11 cellular contexts compared by ENCODE assay signal in the genomic region with DNA sequence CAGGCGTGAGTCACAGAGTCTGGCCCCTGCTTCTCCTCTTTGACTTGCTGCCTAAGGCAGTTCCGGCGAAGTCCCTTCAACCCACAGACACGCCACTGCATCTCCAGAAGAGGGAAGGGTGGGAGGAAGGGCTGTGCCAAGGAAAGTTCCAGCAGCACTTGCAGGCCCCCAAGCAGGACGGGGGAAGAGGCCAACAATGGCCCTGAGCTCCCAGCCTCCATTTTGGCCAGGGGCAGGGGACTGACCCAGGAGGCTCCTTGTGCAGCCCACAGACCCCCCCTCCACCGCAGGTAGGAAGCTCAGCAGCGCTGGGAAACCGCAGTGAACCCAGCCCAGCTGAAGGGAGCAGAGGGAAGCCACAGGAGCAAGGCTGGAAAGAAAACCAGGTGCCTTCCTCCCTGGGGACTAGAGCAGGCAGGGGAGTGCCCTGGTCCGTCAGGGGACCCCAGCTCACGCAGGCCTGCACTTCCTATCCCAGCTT. TPM values are rescaled to one million over a fixed set of nuclear protein-coding genes. Genes with fewer than 3 reads are reported as not detected.
A peak's percentile ranks its signal among the peaks of the same experiment; 100 is the strongest.
DNase-seq lines count a peak whose midpoint lies in the region; ATAC-seq and TF ChIP-seq lines count a peak whose summit lies in the region.
"Had no signal": no experiment of that assay in that cellular context is flagged by ENCODE, and none has a peak within 500 bp of the region (broad histone marks: within the 10 kb centered on the region; RNA-seq: fewer than 3 reads in every experiment).

No MANE protein-coding gene starts in this region.

- H3K9me3 Mint-ChIP-seq in activated CD4-positive, alpha-beta T cell treated with anti-CD3 and anti-CD28 coated beads for 36 hours (ENCODE audit: low read depth): no peaks in the 10 kb centered on the region
- H3K9me3 Mint-ChIP-seq: mesothelial cell of epicardium had no signal

- no peaks in the 10 kb centered on the region for H3K36me3 ChIP-seq in spleen

- no peak overlapping the region for H3K27ac Mint-ChIP-seq in activated CD4-positive, alpha-beta T cell treated with anti-CD3 and anti-CD28 coated beads for 36 hours

- intact Hi-C loops in activated CD4-positive, alpha-beta T cell treated with anti-CD3 and anti-CD28 coated beads for 36 hours (cut with DNase I, micrococcal nuclease): loop anchor here (2.0 to 5.0 kb wide), 2 partner anchors 35 to 194 kb away; a partner anchor contains a TSS
- intact Hi-C loops in spleen (cut with DNase I; ENCODE audit: low total_unique reads): no loop called here

- peak overlapping the region; percentile 57 for H3K4me3 Mint-ChIP-seq in activated CD4-positive, alpha-beta T cell treated with anti-CD3 and anti-CD28 coated beads for 36 hours
- H3K4me3 Mint-ChIP-seq: mesothelial cell of epicardium had no signal

- POLR2A ChIA-PET in activated CD4-positive, alpha-beta T cell treated with anti-CD3 and anti-CD28 coated beads for 36 hours (lab: Charles Lee): interaction anchor here (1.1 to 1.2 kb wide), 2 partner anchors 34 to 36 kb away, joined by 4 read pairs; no protein-coding TSS in a partner anchor

- 60 to 70% (median 64%) methylated on average over 7 to 10 of the region's 10 CpGs for WGBS in spleen, 5 donors

- H3K36me3 Mint-ChIP-seq in activated CD4-positive, alpha-beta T cell treated with anti-CD3 and anti-CD28 coated beads for 36 hours (ENCODE audit: low read depth): no peaks in the 10 kb centered on the region
- H3K36me3 Mint-ChIP-seq: mesothelial cell of epicardium had no signal

- H3K4me1 ChIP-seq in spleen: peaks cover 21 to 73% (median 49%) of the 10 kb centered on the region in 6 donors

- peak; percentile 43 for DNase-seq in activated CD4-positive, alpha-beta T cell treated with anti-CD3 and anti-CD28 coated beads for 36 hours
- DNase-seq in activated CD4-positive, alpha-beta T cell treated with anti-CD3 and anti-CD28 coated beads for 1 hour: no peak
- DNase-seq in fibroblast of the aortic adventitia (ENCODE audit: low read depth) (peak; percentile 14), spleen (no peak), HT-29 (ENCODE audit: low spot score) (no peak)
- DNase-seq: NCI-H2029 had no signal

- TF ChIP-seq POLR2A in spleen (IDR thresholded peaks at IDR 0.05): no peak

- no peaks in the 10 kb centered on the region for H3K27me3 ChIP-seq in spleen (replicated peaks in 1 of 7)

- H3K4me3 ChIP-seq in fibroblast of the aortic adventitia (ENCODE audit: low read depth, low read length) (no peak overlapping the region), spleen (no peak overlapping the region)
- H3K4me3 ChIP-seq: A549 had no signal

- H3K9me3 ChIP-seq in spleen: no peaks in the 10 kb centered on the region
- H3K9me3 ChIP-seq: A549 had no signal

- H3K27ac ChIP-seq in VCaP (peak overlapping the region; percentile 76; the same call in 1 of the 2 replicates), spleen (peak overlapping the region; percentile 61 to 89 (median 86))

- CTCF ChIA-PET in activated CD4-positive, alpha-beta T cell treated with anti-CD3 and anti-CD28 coated beads for 36 hours (lab: Charles Lee): interaction anchor here (0.6 to 3.3 kb wide), 13 partner anchors 10 to 308 kb away, joined by 3 to 14 read pairs (median 4); a partner anchor contains a TSS

- peak; percentile 4 for ATAC-seq in activated CD4-positive, alpha-beta T cell treated with anti-CD3 and anti-CD28 coated beads for 36 hours
- ATAC-seq in GM21737 (IDR thresholded peaks at IDR 0.05; ENCODE audit: unreplicated experiment) (no peak), HG03039 (IDR thresholded peaks at IDR 0.05; ENCODE audit: unreplicated experiment) (no peak)

- H3K27me3 Mint-ChIP-seq in activated CD4-positive, alpha-beta T cell treated with anti-CD3 and anti-CD28 coated beads for 36 hours: no peaks in the 10 kb centered on the region

- H3K4me1 Mint-ChIP-seq in activated CD4-positive, alpha-beta T cell treated with anti-CD3 and anti-CD28 coated beads for 36 hours: peaks cover 44% of the 10 kb centered on the region

- TF ChIP-seq CTCF in VCaP (conservative IDR thresholded peaks at IDR 0.05): no peak
- TF ChIP-seq CTCF in fibroblast of the aortic adventitia (IDR thresholded peaks at IDR 0.05; ENCODE audit: insufficient read depth, low read length): no peak
- no peak for TF ChIP-seq CTCF in spleen (IDR thresholded peaks at IDR 0.05 in 8 of 11, conservative IDR thresholded peaks at IDR 0.05 in 3 of 11)

RNA-seq across cellular contexts. Expression of a gene that starts 35.4 kb away (rescaled TPM):
- total RNA-seq in activated CD4-positive, alpha-beta T cell treated with anti-CD3 and anti-CD28 coated beads for 36 hours: 10 to 100 TPM; 93.8 to 99.2 TPM
- total RNA-seq in fibroblast of the aortic adventitia (ENCODE audit: low replicate concordance) (4.8 and 16.0 TPM in 2 replicates), spleen (10 to 100 TPM; 11.3 to 31.5 (median 18.1) TPM)
- polyA plus RNA-seq in spleen: 10 to 100 TPM; 10.6 to 26.7 (median 22.5) TPM
- total RNA-seq in HT-29 (2014; rRNA removed; shearing (Covaris generic)): 31.7 and 33.9 TPM in 2 replicates

Comparison
In these comparisons a context has a peak if more than half of its experiments do, and no peak if none do; other contexts are left out.
1. DNase-seq: peak in activated CD4-positive, alpha-beta T cell treated with anti-CD3 and anti-CD28 coated beads for 36 hours (single experiment) and fibroblast of the aortic adventitia (single experiment); none in activated CD4-positive, alpha-beta T cell treated with anti-CD3 and anti-CD28 coated beads for 1 hour (single experiment), spleen (single experiment) and HT-29 (single experiment).